17 cellular contexts compared by ENCODE assay signal in the genomic region with DNA sequence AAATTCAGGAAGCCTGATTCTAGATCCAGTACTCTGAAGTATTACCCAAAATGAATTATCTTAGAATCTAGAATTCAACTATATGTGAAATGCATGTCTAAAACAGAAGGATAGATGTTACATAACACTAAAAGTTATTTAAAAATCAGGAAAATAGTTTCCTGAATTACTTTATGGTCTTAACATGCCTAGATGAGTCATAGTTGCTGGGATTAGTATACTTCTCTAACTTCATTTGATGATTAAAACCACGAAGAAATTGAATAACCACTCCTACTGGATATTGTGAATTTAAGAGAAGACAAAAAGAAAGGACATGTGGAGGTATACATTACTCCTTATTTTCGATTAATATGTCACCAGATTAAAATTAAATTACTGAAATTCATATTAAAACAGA.
A peak's percentile ranks its signal among the peaks of the same experiment; 100 is the strongest.
DNase-seq lines count a peak whose midpoint lies in the region; ATAC-seq and TF ChIP-seq lines count a peak whose summit lies in the region.
"Had no signal": no experiment of that assay in that cellular context is flagged by ENCODE, and none has a peak within 500 bp of the region (broad histone marks: within the 10 kb centered on the region; RNA-seq: fewer than 3 reads in every experiment).

No MANE protein-coding gene starts in this region.

- H3K4me3 ChIP-seq in HEK293 (ENCODE audit: low read depth, low read length): no peak overlapping the region
- no peak overlapping the region for H3K4me3 ChIP-seq in adipocyte (ENCODE audit: low read length)
- H3K4me3 ChIP-seq: body of pancreas, psoas muscle, SK-N-MC had no signal

- TF ChIP-seq CTCF in HEK293 (tag by site-specific recombination; IDR thresholded peaks at IDR 0.05): no peak

- H3K36me3 ChIP-seq in HEK293 (ENCODE audit: control insufficient read depth in 2 of 2, insufficient read depth in 1 of 2, low read length in 2 of 2) (peaks cover 22 to 38% of the 10 kb centered on the region in 2 experiments), adipocyte (ENCODE audit: control insufficient read depth, insufficient read depth, low read length, severe bottlenecking) (peaks cover 31% of the 10 kb centered on the region)

- H3K27me3 ChIP-seq in adipocyte (replicated peaks; ENCODE audit: control insufficient read depth, insufficient read depth, low read length): no peaks in the 10 kb centered on the region
- H3K27me3 ChIP-seq: body of pancreas had no signal

- H3K4me1 ChIP-seq in HEK293 (ENCODE audit: control insufficient read depth, insufficient read depth, low read length) (no peaks in the 10 kb centered on the region), adipocyte (ENCODE audit: control insufficient read depth, insufficient read depth, low read length) (peaks cover 14% of the 10 kb centered on the region)
- H3K4me1 ChIP-seq: body of pancreas, psoas muscle had no signal

- H3K9me3 ChIP-seq in HEK293 (ENCODE audit: control insufficient read depth, insufficient read depth, low read depth, low read length) (no peaks in the 10 kb centered on the region), adipocyte (ENCODE audit: control insufficient read depth, low read length) (no peaks in the 10 kb centered on the region)
- H3K9me3 ChIP-seq: body of pancreas, psoas muscle had no signal

- CTCF ChIA-PET in HEK293 (lab: Yijun Ruan, JAX): no interaction called here

- POLR2A ChIA-PET in HEK293 (lab: Yijun Ruan, JAX): no interaction called here

- no peak overlapping the region for H3K27ac ChIP-seq in HEK293 (ENCODE audit: extremely low read depth, low read depth, low read length)
- no peak overlapping the region for H3K27ac ChIP-seq in caudate nucleus (ENCODE audit: low read depth, low read length)
- H3K27ac ChIP-seq: body of pancreas, HL-60, psoas muscle, SK-N-MC had no signal

- DNase-seq in adipocyte (ENCODE audit: low read depth) (peak; percentile 55), fibroblast of peridontal ligament (ENCODE audit: extremely low read depth) (peak; percentile 86), caudate nucleus (lab: John Stamatoyannopoulos, UW) (no peak), NCI-H2196 treated with DMSO at 0.1 percent for 48 hours (lab: John Stamatoyannopoulos, UW; ENCODE audit: unreplicated experiment) (no peak), OCI-M2 (lab: John Stamatoyannopoulos, UW; ENCODE audit: unreplicated experiment) (no peak)
- DNase-seq: activated CD8-positive, alpha-beta T cell treated with anti-CD3 and anti-CD28 coated beads for 36 hours; body of pancreas; CD8-positive, alpha-beta T cell; effector CD8-positive, alpha-beta T cell; left cardiac atrium; naive thymus-derived CD8-positive, alpha-beta T cell; psoas muscle; stimulated activated CD4-positive, alpha-beta T cell treated with anti-CD3 and anti-CD28 coated beads, Interleukin-15, amount 100 ng/mL, for 24 hours had no signal

- H3K9ac ChIP-seq in adipocyte (ENCODE audit: low read length): no peak overlapping the region

- no peak for ATAC-seq in GM21515 (IDR thresholded peaks at IDR 0.05; ENCODE audit: unreplicated experiment)
- ATAC-seq: activated CD8-positive, alpha-beta T cell treated with anti-CD3 and anti-CD28 coated beads for 36 hours; body of pancreas; CD8-positive, alpha-beta T cell; left cardiac atrium; naive thymus-derived CD8-positive, alpha-beta T cell; psoas muscle had no signal

TF ChIP-seq in HEK293, 187 proteins besides CTCF, POLR2A, EP300 and RAD21 (continues in another document):
- TF ChIP-seq PRDM2 (tag by site-specific recombination; IDR thresholded peaks at IDR 0.05; ENCODE audit: borderline replicate concordance) (no peak), ZNF664 (tag by site-specific recombination; IDR thresholded peaks at IDR 0.05) (peak; percentile 28; the same call in 1 of the 2 replicates), ZNF280D (tag by site-specific recombination; IDR thresholded peaks at IDR 0.05) (no peak), SCRT2 (tag by site-specific recombination; IDR thresholded peaks at IDR 0.05) (no peak), ZNF16 (tag by site-specific recombination; IDR thresholded peaks at IDR 0.05; ENCODE audit: low read depth) (no peak), ZIC2 (tag by site-specific recombination; IDR thresholded peaks at IDR 0.05) (no peak), ZNF596 (tag by site-specific recombination; IDR thresholded peaks at IDR 0.05) (no peak), ZNF624 (tag by site-specific recombination; IDR thresholded peaks at IDR 0.05) (no peak)
- TF ChIP-seq, protein P1, sequence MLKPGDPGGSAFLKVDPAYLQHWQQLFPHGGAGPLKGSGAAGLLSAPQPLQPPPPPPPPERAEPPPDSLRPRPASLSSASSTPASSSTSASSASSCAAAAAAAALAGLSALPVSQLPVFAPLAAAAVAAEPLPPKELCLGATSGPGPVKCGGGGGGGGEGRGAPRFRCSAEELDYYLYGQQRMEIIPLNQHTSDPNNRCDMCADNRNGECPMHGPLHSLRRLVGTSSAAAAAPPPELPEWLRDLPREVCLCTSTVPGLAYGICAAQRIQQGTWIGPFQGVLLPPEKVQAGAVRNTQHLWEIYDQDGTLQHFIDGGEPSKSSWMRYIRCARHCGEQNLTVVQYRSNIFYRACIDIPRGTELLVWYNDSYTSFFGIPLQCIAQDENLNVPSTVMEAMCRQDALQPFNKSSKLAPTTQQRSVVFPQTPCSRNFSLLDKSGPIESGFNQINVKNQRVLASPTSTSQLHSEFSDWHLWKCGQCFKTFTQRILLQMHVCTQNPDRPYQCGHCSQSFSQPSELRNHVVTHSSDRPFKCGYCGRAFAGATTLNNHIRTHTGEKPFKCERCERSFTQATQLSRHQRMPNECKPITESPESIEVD (tag by site-specific recombination; IDR thresholded peaks at IDR 0.05): 0 out of 2 replicates have a peak, but pooled peaks have one; percentile 14

Comparison
In these comparisons a context has a peak if more than half of its experiments do, and no peak if none do; other contexts are left out.
1. DNase-seq: peak in adipocyte (single experiment) and fibroblast of peridontal ligament (single experiment); none in caudate nucleus (0 of 61), NCI-H2196 treated with DMSO at 0.1 percent for 48 hours (single experiment) and OCI-M2 (single experiment).